Comparison of ENCODE assay signal across 13 cellular contexts in the genomic region with DNA sequence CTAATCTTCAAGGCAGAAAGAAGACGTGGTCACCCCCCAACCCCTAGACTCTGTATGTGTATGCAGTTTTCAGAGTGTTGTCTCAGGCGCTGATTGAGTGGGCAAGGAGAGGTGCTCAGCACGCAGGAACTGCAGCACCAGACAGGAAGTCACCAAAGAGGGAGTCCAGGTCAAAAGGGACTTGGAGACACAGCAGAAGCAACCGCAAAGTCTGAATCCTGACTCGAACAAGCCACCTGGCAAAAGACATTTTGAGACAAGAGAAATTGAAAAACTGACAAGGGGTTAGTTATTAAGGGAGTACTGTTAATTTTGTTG.
DNase-seq lines count a peak whose midpoint lies in the region; ATAC-seq and TF ChIP-seq lines count a peak whose summit lies in the region.
"Had no signal": no experiment of that assay in that cellular context is flagged by ENCODE, and none has a peak within 500 bp of the region (broad histone marks: within the 10 kb centered on the region; RNA-seq: fewer than 3 reads in every experiment).

No MANE protein-coding gene starts in this region.

- TF ChIP-seq CTCF in Loucy (conservative IDR thresholded peaks at IDR 0.05; ENCODE audit: low read length) (no peak), neural crest cell (conservative IDR thresholded peaks at IDR 0.05) (no peak), thyroid gland (IDR thresholded peaks at IDR 0.05) (no peak)

- WGBS in thyroid gland, 2 donors = 61 to 71% methylated on average over 5 of the region's 5 CpGs

- peak overlapping the region; percentile 65 for H2AFZ ChIP-seq in Loucy (ENCODE audit: low read length)

- H3K27ac ChIP-seq in thyroid gland = no peak overlapping the region
- H3K27ac ChIP-seq: RWPE1, thoracic aorta had no signal

- peaks cover 8% of the 10 kb centered on the region; the same call in 1 of the 2 replicates for H3F3A ChIP-seq in Loucy (ENCODE audit: low read depth)

- peak overlapping the region; percentile 85 for H3K4me2 ChIP-seq in Loucy (ENCODE audit: low read depth, low read length, poor library complexity, severe bottlenecking)

- peaks cover 6% of the 10 kb centered on the region for H3K9me3 Mint-ChIP-seq in activated CD4-positive, alpha-beta T cell treated with anti-CD3 and anti-CD28 coated beads, Interleukin-2, amount 10 ng/mL, durations not matched to agents 7 days and 5 days
- no peaks in the 10 kb centered on the region for H3K9me3 Mint-ChIP-seq in activated naive CD8-positive, alpha-beta T cell treated with anti-CD3 and anti-CD28 coated beads, Interleukin-2, amount 50 U/mL, for 24 hours
- peaks cover 7% of the 10 kb centered on the region for H3K9me3 Mint-ChIP-seq in neural crest cell

- no peak for DNase-seq in activated CD4-positive, alpha-beta T cell treated with anti-CD3 and anti-CD28 coated beads, Interleukin-2, amount 10 ng/mL, durations not matched to agents 7 days and 5 days
- DNase-seq in activated CD4-positive, alpha-beta T cell treated with anti-CD3 and anti-CD28 coated beads, Interleukin-2, amount 50 U/mL, for 48 hours = no peak
- no peak for DNase-seq in activated naive CD8-positive, alpha-beta T cell treated with anti-CD3 and anti-CD28 coated beads, Interleukin-2, amount 50 U/mL, for 24 hours
- no peak for DNase-seq in neural crest cell (ENCODE audit: low read depth, low spot score)
- DNase-seq in thyroid gland = no peak
- DNase-seq: endodermal cell, MV-4-11, retina had no signal

- peaks cover 18% of the 10 kb centered on the region for H3K27me3 Mint-ChIP-seq in activated CD4-positive, alpha-beta T cell treated with anti-CD3 and anti-CD28 coated beads, Interleukin-2, amount 10 ng/mL, durations not matched to agents 7 days and 5 days
- peaks cover 5% of the 10 kb centered on the region for H3K27me3 Mint-ChIP-seq in activated naive CD8-positive, alpha-beta T cell treated with anti-CD3 and anti-CD28 coated beads, Interleukin-2, amount 50 U/mL, for 24 hours
- H3K27me3 Mint-ChIP-seq in neural crest cell (ENCODE audit: low read depth) = peaks cover 49% of the 10 kb centered on the region

- no peaks in the 10 kb centered on the region for H3K27me3 ChIP-seq in Loucy (ENCODE audit: insufficient read depth, low read length, poor library complexity, severe bottlenecking)
- H3K27me3 ChIP-seq in thyroid gland = no peaks in the 10 kb centered on the region

- intact Hi-C loops in thyroid gland (cut with DNase I) = no loop called here

- H4K20me1 ChIP-seq in Loucy (ENCODE audit: insufficient read depth, low read length, poor library complexity, severe bottlenecking) = no peaks in the 10 kb centered on the region

- H3K36me3 ChIP-seq in Loucy (ENCODE audit: insufficient read depth, low read length) (no peaks in the 10 kb centered on the region), thyroid gland (no peaks in the 10 kb centered on the region)
- H3K36me3 ChIP-seq: thoracic aorta had no signal

- peaks cover 11% of the 10 kb centered on the region for H3K36me3 Mint-ChIP-seq in activated CD4-positive, alpha-beta T cell treated with anti-CD3 and anti-CD28 coated beads, Interleukin-2, amount 10 ng/mL, durations not matched to agents 7 days and 5 days (ENCODE audit: low read depth)
- peaks cover 5% of the 10 kb centered on the region for H3K36me3 Mint-ChIP-seq in activated naive CD8-positive, alpha-beta T cell treated with anti-CD3 and anti-CD28 coated beads, Interleukin-2, amount 50 U/mL, for 24 hours (ENCODE audit: low read depth)
- H3K36me3 Mint-ChIP-seq in neural crest cell (ENCODE audit: low read depth) = peaks cover 15% of the 10 kb centered on the region

- H3K9ac ChIP-seq in Loucy (ENCODE audit: low read depth, low read length, poor library complexity, severe bottlenecking) = peak overlapping the region; percentile 87

- TF ChIP-seq POLR2A in thyroid gland (IDR thresholded peaks at IDR 0.05) = no peak

- H3K4me1 Mint-ChIP-seq in activated CD4-positive, alpha-beta T cell treated with anti-CD3 and anti-CD28 coated beads, Interleukin-2, amount 10 ng/mL, durations not matched to agents 7 days and 5 days = peaks cover 31% of the 10 kb centered on the region
- peaks cover 28% of the 10 kb centered on the region for H3K4me1 Mint-ChIP-seq in activated naive CD8-positive, alpha-beta T cell treated with anti-CD3 and anti-CD28 coated beads, Interleukin-2, amount 50 U/mL, for 24 hours
- H3K4me1 Mint-ChIP-seq in neural crest cell = peaks cover 23% of the 10 kb centered on the region

- H3K9me3 ChIP-seq in Loucy (ENCODE audit: insufficient read depth, low read depth, low read length) = no peaks in the 10 kb centered on the region; the same call in 1 of the 2 replicates
- H3K9me3 ChIP-seq in thyroid gland = no peaks in the 10 kb centered on the region
- H3K9me3 ChIP-seq: thoracic aorta had no signal

- H3K4me3 ChIP-seq in Loucy (ENCODE audit: low read length, poor library complexity, severe bottlenecking) (peak overlapping the region; percentile 96), thyroid gland (replicated peaks in 1 of 3) (no peak overlapping the region)

- peak overlapping the region; percentile 87 for H3K4me3 Mint-ChIP-seq in activated CD4-positive, alpha-beta T cell treated with anti-CD3 and anti-CD28 coated beads, Interleukin-2, amount 10 ng/mL, durations not matched to agents 7 days and 5 days
- H3K4me3 Mint-ChIP-seq in activated naive CD8-positive, alpha-beta T cell treated with anti-CD3 and anti-CD28 coated beads, Interleukin-2, amount 50 U/mL, for 24 hours = peak overlapping the region; percentile 92
- peak overlapping the region; percentile 88 for H3K4me3 Mint-ChIP-seq in neural crest cell
- H3K4me3 Mint-ChIP-seq: endodermal cell had no signal

- no peak for ATAC-seq in activated naive CD8-positive, alpha-beta T cell treated with anti-CD3 and anti-CD28 coated beads, Interleukin-2, amount 50 U/mL, for 24 hours
- ATAC-seq in HG02938 (IDR thresholded peaks at IDR 0.05; ENCODE audit: unreplicated experiment) (no peak), HG02885 (IDR thresholded peaks at IDR 0.05; ENCODE audit: poor library complexity, unreplicated experiment) (no peak)

- H3K27ac Mint-ChIP-seq in activated CD4-positive, alpha-beta T cell treated with anti-CD3 and anti-CD28 coated beads, Interleukin-2, amount 10 ng/mL, durations not matched to agents 7 days and 5 days = peak overlapping the region; percentile 95
- peak overlapping the region; percentile 95 for H3K27ac Mint-ChIP-seq in activated naive CD8-positive, alpha-beta T cell treated with anti-CD3 and anti-CD28 coated beads, Interleukin-2, amount 50 U/mL, for 24 hours
- no peak overlapping the region for H3K27ac Mint-ChIP-seq in neural crest cell (ENCODE audit: unreplicated experiment)
- H3K27ac Mint-ChIP-seq: endodermal cell had no signal

- H3K9me2 ChIP-seq in Loucy (replicated peaks; ENCODE audit: low read depth, low read length) = no peaks in the 10 kb centered on the region

- POLR2A ChIA-PET in activated CD4-positive, alpha-beta T cell treated with anti-CD3 and anti-CD28 coated beads, Interleukin-2, amount 10 ng/mL, durations not matched to agents 7 days and 5 days (lab: Charles Lee) = no interaction called here

- CTCF ChIA-PET in activated CD4-positive, alpha-beta T cell treated with anti-CD3 and anti-CD28 coated beads, Interleukin-2, amount 10 ng/mL, durations not matched to agents 7 days and 5 days (lab: Charles Lee) = interaction anchor here (1.1 to 1.9 kb wide), 3 partner anchors 12 to 40 kb away, joined by 3 to 4 read pairs (median 4); no protein-coding TSS in a partner anchor

- no peaks in the 10 kb centered on the region for H3K79me2 ChIP-seq in Loucy (ENCODE audit: insufficient read depth, low read length)

- H3K4me1 ChIP-seq in Loucy (ENCODE audit: insufficient read depth, low read length, poor library complexity, severe bottlenecking) (peaks cover 30% of the 10 kb centered on the region), thyroid gland (peaks cover 8 to 15% of the 10 kb centered on the region in 2 donors)
